ENCODE assay signal across 1 cellular context in the genomic region with DNA sequence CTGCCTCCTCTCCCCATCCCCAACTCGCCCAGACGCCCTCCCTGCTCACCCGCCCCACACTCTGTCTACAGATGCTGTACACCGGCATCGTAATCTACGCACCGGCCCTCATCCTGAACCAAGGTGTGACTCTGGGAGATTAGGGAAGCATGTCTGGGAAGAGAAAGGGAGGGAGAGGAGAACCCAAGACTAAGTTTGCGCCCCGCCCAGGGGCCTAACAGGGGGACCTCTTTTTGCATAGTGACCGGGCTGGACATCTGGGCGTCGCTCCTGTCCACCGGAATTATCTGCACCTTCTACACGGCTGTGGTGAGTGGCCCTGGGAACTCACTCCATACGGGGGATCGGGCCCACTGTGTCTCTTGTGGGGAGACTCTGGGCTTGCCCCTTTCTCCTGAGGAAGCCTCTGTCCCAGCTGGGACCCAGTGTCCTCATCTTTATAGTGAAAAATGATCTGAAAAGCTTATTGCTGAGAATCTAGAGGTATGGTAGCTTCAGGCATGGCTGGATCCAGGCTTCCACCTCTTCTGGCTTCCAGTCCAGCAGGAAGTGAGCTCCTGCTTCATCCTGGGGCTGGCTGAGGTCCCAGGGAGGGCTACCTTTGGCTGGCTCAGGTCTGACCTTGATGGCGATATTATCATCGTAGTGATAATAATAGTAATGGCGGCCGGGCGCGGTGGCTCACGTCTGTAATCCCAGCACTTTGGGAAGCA.
TF ChIP-seq lines count a peak whose summit lies in the region.

No MANE protein-coding gene starts in this region.

TF ChIP-seq in K562, 482 proteins besides CTCF, POLR2A, EP300 and RAD21:
- peak; percentile 61; the same call in 1 of the 2 replicates for TF ChIP-seq CTBP1 (IDR thresholded peaks at IDR 0.05; ENCODE audit: borderline replicate concordance)
- TF ChIP-seq, protein P1, sequence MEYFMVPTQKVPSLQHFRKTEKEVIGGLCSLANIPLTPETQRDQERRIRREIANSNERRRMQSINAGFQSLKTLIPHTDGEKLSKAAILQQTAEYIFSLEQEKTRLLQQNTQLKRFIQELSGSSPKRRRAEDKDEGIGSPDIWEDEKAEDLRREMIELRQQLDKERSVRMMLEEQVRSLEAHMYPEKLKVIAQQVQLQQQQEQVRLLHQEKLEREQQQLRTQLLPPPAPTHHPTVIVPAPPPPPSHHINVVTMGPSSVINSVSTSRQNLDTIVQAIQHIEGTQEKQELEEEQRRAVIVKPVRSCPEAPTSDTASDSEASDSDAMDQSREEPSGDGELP (CRISPR knock-in tag; IDR thresholded peaks at IDR 0.05; ENCODE audit: borderline replicate concordance), result peak; percentile 33; the same call in 1 of the 2 replicates
- TF ChIP-seq CBFA2T3 (IDR thresholded peaks at IDR 0.05), result peak; percentile 32; the same call in 1 of the 2 replicates
- peak; percentile 34 for TF ChIP-seq HNRNPLL (IDR thresholded peaks at IDR 0.05; ENCODE audit: low read depth, low read length, poor library complexity, severe bottlenecking)
- TF ChIP-seq ZNF354B (CRISPR knock-in tag; IDR thresholded peaks at IDR 0.05), result no peak
- TF ChIP-seq POLR2AphosphoS5 (IDR thresholded peaks at IDR 0.05; ENCODE audit: control insufficient read depth, insufficient read depth, low read depth, low read length), result no peak
TF ChIP-seq in K562: peak in this region for 4.
